In genomic region chr18:27608742-27609141, GRCh38 we compare ENCODE assay signal across 12 cellular contexts.
A peak's percentile ranks its signal among the peaks of the same experiment; 100 is the strongest.
DNase-seq lines count a peak whose midpoint lies in the region; ATAC-seq and TF ChIP-seq lines count a peak whose summit lies in the region.
"Had no signal": no experiment of that assay in that cellular context is flagged by ENCODE, and none has a peak within 500 bp of the region (broad histone marks: within the 10 kb centered on the region; RNA-seq: fewer than 3 reads in every experiment).

No MANE protein-coding gene starts in this region.

- TF ChIP-seq CTCF in LNCaP clone FGC (IDR thresholded peaks at IDR 0.05; ENCODE audit: control insufficient read depth, extremely low read depth, insufficient read depth) (peak; percentile 48), chondrocyte (IDR thresholded peaks at IDR 0.05) (peak; percentile 76), psoas muscle (IDR thresholded peaks at IDR 0.05) (peak; percentile 11)

- no peak overlapping the region for H3K4me3 Mint-ChIP-seq in chondrocyte (ENCODE audit: unreplicated experiment)
- H3K4me3 Mint-ChIP-seq: dendritic cell treated with granulocyte-macrophage colony-stimulating factor and Interleukin-4, amounts not matched to agents 40 ng/mL and 50 ng/mL, for 4 days had no signal

- DNase-seq in NCI-H510A treated with DMSO at 0.1 percent for 48 hours (lab: John Stamatoyannopoulos, UW) (peak; percentile 16), NCI-H510A (lab: John Stamatoyannopoulos, UW) (no peak), LNCaP clone FGC (ENCODE audit: low read depth) (no peak), chondrocyte (ENCODE audit: low spot score) (no peak), psoas muscle (no peak)
- no peak for DNase-seq in stimulated activated CD4-positive, alpha-beta T cell treated with anti-CD3 and anti-CD28 coated beads, Interleukin-4, amount 100 ng/mL, for 24 hours

- H3K27ac ChIP-seq in psoas muscle, result no peak overlapping the region
- H3K27ac ChIP-seq: BLaER1 treated with 17β-estradiol and CSF1 and Interleukin-3, amounts not matched to agents 10 nM and 100 nM; right atrium auricular region had no signal

- intact Hi-C loops in psoas muscle (cut with DNase I), result loop anchor here (5.0 to 10.0 kb wide), 2 partner anchors 144 to 146 kb away; no protein-coding TSS in a partner anchor

- H3K4me1 Mint-ChIP-seq in chondrocyte (ENCODE audit: low read depth), result peaks cover 10% of the 10 kb centered on the region

- H3K36me3 ChIP-seq in psoas muscle (ENCODE audit: insufficient read depth in 1 of 2, low read depth in 1 of 2), result no peaks in the 10 kb centered on the region
- H3K36me3 ChIP-seq: BLaER1 treated with 17β-estradiol and CSF1 and Interleukin-3, amounts not matched to agents 10 nM and 100 nM; right atrium auricular region had no signal

- no peak overlapping the region for H3K27ac Mint-ChIP-seq in chondrocyte (ENCODE audit: unreplicated experiment)
- H3K27ac Mint-ChIP-seq: dendritic cell treated with granulocyte-macrophage colony-stimulating factor and Interleukin-4, amounts not matched to agents 40 ng/mL and 50 ng/mL, for 4 days had no signal

- no peaks in the 10 kb centered on the region for H3K9me3 Mint-ChIP-seq in chondrocyte (ENCODE audit: low read depth)
- H3K9me3 Mint-ChIP-seq: dendritic cell treated with granulocyte-macrophage colony-stimulating factor and Interleukin-4, amounts not matched to agents 40 ng/mL and 50 ng/mL, for 4 days had no signal

- H3K4me1 ChIP-seq in psoas muscle, result no peaks in the 10 kb centered on the region
- H3K4me1 ChIP-seq: BLaER1 treated with 17β-estradiol and CSF1 and Interleukin-3, amounts not matched to agents 10 nM and 100 nM; right atrium auricular region had no signal

- 91 to 98% (median 95%) methylated on average over 3 of the region's 3 CpGs for WGBS in psoas muscle, 3 donors

- no peaks in the 10 kb centered on the region for H3K27me3 ChIP-seq in psoas muscle (ENCODE audit: insufficient read depth in 3 of 3, low read length in 2 of 3)
- H3K27me3 ChIP-seq: BLaER1 treated with 17β-estradiol and CSF1 and Interleukin-3, amounts not matched to agents 10 nM and 100 nM; right atrium auricular region had no signal

- H3K27me3 Mint-ChIP-seq in chondrocyte (ENCODE audit: low read depth), result no peaks in the 10 kb centered on the region
- H3K27me3 Mint-ChIP-seq: dendritic cell treated with granulocyte-macrophage colony-stimulating factor and Interleukin-4, amounts not matched to agents 40 ng/mL and 50 ng/mL, for 4 days had no signal

- H3K4me3 ChIP-seq in LNCaP clone FGC (ENCODE audit: low read depth, low read length), result no peak overlapping the region
- no peak overlapping the region for H3K4me3 ChIP-seq in psoas muscle
- H3K4me3 ChIP-seq: BLaER1 treated with 17β-estradiol and CSF1 and Interleukin-3, amounts not matched to agents 10 nM and 100 nM; right atrium auricular region had no signal

- H3K36me3 Mint-ChIP-seq in chondrocyte (ENCODE audit: low read depth), result no peaks in the 10 kb centered on the region

- ATAC-seq in psoas muscle (no peak), GM18511 (IDR thresholded peaks at IDR 0.05; ENCODE audit: unreplicated experiment) (no peak), HG03108 (IDR thresholded peaks at IDR 0.05; ENCODE audit: unreplicated experiment) (no peak)
- ATAC-seq: Right ventricle myocardium inferior had no signal

- H3K9me3 ChIP-seq in psoas muscle, result no peaks in the 10 kb centered on the region
- H3K9me3 ChIP-seq: BLaER1 treated with 17β-estradiol and CSF1 and Interleukin-3, amounts not matched to agents 10 nM and 100 nM; right atrium auricular region had no signal

Comparison
In these comparisons a context has a peak if more than half of its experiments do, and no peak if none do; other contexts are left out.
1. CTCF ChIP-seq: peak in every context shown above with its lines; median percentile 76 in chondrocyte; 48 in LNCaP clone FGC; 11 in psoas muscle.